1 cellular context compared by ENCODE assay signal in genomic region chr14:35292051-35292769, GRCh38.
A peak's percentile ranks its signal among the peaks of the same experiment; 100 is the strongest.
TF ChIP-seq lines count a peak whose summit lies in the region.

TSS of gene PSMA6 (plus strand) at chr14:35292382. CDS start at chr14:35292477, 95 bp downstream.

TF ChIP-seq in HepG2, 621 proteins besides CTCF, POLR2A, EP300 and RAD21 (continued from another document and continues in another):
- TF ChIP-seq, protein P1, sequence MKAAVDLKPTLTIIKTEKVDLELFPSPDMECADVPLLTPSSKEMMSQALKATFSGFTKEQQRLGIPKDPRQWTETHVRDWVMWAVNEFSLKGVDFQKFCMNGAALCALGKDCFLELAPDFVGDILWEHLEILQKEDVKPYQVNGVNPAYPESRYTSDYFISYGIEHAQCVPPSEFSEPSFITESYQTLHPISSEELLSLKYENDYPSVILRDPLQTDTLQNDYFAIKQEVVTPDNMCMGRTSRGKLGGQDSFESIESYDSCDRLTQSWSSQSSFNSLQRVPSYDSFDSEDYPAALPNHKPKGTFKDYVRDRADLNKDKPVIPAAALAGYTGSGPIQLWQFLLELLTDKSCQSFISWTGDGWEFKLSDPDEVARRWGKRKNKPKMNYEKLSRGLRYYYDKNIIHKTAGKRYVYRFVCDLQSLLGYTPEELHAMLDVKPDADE (CRISPR knock-in tag; IDR thresholded peaks at IDR 0.05) = peak; percentile 83; the same call in 1 of the 2 replicates
- TF ChIP-seq ZNF672 (CRISPR knock-in tag; IDR thresholded peaks at IDR 0.05) (no peak), ZBTB7A (CRISPR knock-in tag; IDR thresholded peaks at IDR 0.05) (peak; percentile 91), ZNF407 (CRISPR knock-in tag; IDR thresholded peaks at IDR 0.05; ENCODE audit: not compliant biosample characterization) (peak; percentile 99), ZNF562 (CRISPR knock-in tag; IDR thresholded peaks at IDR 0.05; ENCODE audit: borderline replicate concordance) (no peak), DNMT1 (CRISPR knock-in tag; IDR thresholded peaks at IDR 0.05) (peak; percentile 80; the same call in 1 of the 2 replicates), ZSCAN31 (CRISPR knock-in tag; IDR thresholded peaks at IDR 0.05; ENCODE audit: low read depth) (peak; percentile 93), NFYC (CRISPR knock-in tag; IDR thresholded peaks at IDR 0.05) (peak; percentile 75), CEBPG (CRISPR knock-in tag; IDR thresholded peaks at IDR 0.05) (peak; percentile 85), ZBTB1 (CRISPR knock-in tag; IDR thresholded peaks at IDR 0.05; ENCODE audit: borderline replicate concordance) (no peak; the same call in 1 of the 2 replicates), MAFK (conservative IDR thresholded peaks at IDR 0.05 in 1 of 2, IDR thresholded peaks at IDR 0.05 in 1 of 2; ENCODE audit: low read length in 2 of 2) (peak; percentile 9 to 62; a peak in 3 of 4 replicates), ZNF547 (CRISPR knock-in tag; IDR thresholded peaks at IDR 0.05) (peak; percentile 99), RFX1 (IDR thresholded peaks at IDR 0.05) (no peak), ZZZ3 (CRISPR knock-in tag; IDR thresholded peaks at IDR 0.05; ENCODE audit: borderline replicate concordance) (peak; percentile 96), JUND (CRISPR knock-in tag; IDR thresholded peaks at IDR 0.05) (peak; percentile 80), KMT2B (CRISPR knock-in tag; IDR thresholded peaks at IDR 0.05) (peak; percentile 100), SMC3 (IDR thresholded peaks at IDR 0.05; ENCODE audit: low read length) (no peak; the same call in 1 of the 2 replicates), ATAD3A (CRISPR knock-in tag; IDR thresholded peaks at IDR 0.05) (no peak; the same call in 1 of the 2 replicates), ZNF354B (CRISPR knock-in tag; IDR thresholded peaks at IDR 0.05) (peak; percentile 90; the same call in 1 of the 2 replicates), ZNF772 (CRISPR knock-in tag; IDR thresholded peaks at IDR 0.05) (peak; percentile 98), CREB3 (CRISPR knock-in tag; IDR thresholded peaks at IDR 0.05) (peak; percentile 87; the same call in 1 of the 2 replicates), ZFP82 (CRISPR knock-in tag; IDR thresholded peaks at IDR 0.05; ENCODE audit: borderline replicate concordance) (0 out of 2 replicates have a peak, but pooled peaks have one; percentile 4), ZNF569 (CRISPR knock-in tag; IDR thresholded peaks at IDR 0.05; ENCODE audit: borderline replicate concordance) (no peak), ZNF883 (CRISPR knock-in tag; IDR thresholded peaks at IDR 0.05; ENCODE audit: not compliant biosample characterization) (peak; percentile 99), REXO4 (CRISPR knock-in tag; IDR thresholded peaks at IDR 0.05; ENCODE audit: borderline replicate concordance) (no peak), KLF16 (CRISPR knock-in tag; IDR thresholded peaks at IDR 0.05) (peak in 1 of 2 experiments; percentile 98; a peak in 2 of 4 replicates), SIX1 (CRISPR knock-in tag; IDR thresholded peaks at IDR 0.05; ENCODE audit: borderline replicate concordance) (no peak; the same call in 1 of the 2 replicates), ZNF451 (CRISPR knock-in tag; IDR thresholded peaks at IDR 0.05) (peak; percentile 80; the same call in 1 of the 2 replicates), HIC2 (CRISPR knock-in tag; IDR thresholded peaks at IDR 0.05; ENCODE audit: low read depth) (peak; percentile 77), GTF3A (CRISPR knock-in tag; conservative IDR thresholded peaks at IDR 0.05) (peak; percentile 99), ZNF607 (CRISPR knock-in tag; IDR thresholded peaks at IDR 0.05; ENCODE audit: borderline replicate concordance) (peak; percentile 94), ZNF83 (CRISPR knock-in tag; IDR thresholded peaks at IDR 0.05; ENCODE audit: borderline replicate concordance) (0 out of 2 replicates have a peak, but pooled peaks have one; percentile 44), ZNF260 (CRISPR knock-in tag; IDR thresholded peaks at IDR 0.05; ENCODE audit: borderline replicate concordance, low read depth) (no peak), HNRNPUL1 (IDR thresholded peaks at IDR 0.05; ENCODE audit: low read depth, low read length) (no peak), ZNF383 (CRISPR knock-in tag; IDR thresholded peaks at IDR 0.05; ENCODE audit: borderline replicate concordance) (peak; percentile 99), ZFY (CRISPR knock-in tag; IDR thresholded peaks at IDR 0.05) (peak; percentile 100), GPN1 (CRISPR knock-in tag; IDR thresholded peaks at IDR 0.05; ENCODE audit: borderline replicate concordance) (peak; percentile 87; the same call in 1 of the 2 replicates), SP4 (CRISPR knock-in tag; IDR thresholded peaks at IDR 0.05) (peak; percentile 93), KAT7 (CRISPR knock-in tag; IDR thresholded peaks at IDR 0.05; ENCODE audit: borderline replicate concordance) (peak; percentile 99), ELF1 (CRISPR knock-in tag; IDR thresholded peaks at IDR 0.05) (peak; percentile 100), ZNF10 (CRISPR knock-in tag; IDR thresholded peaks at IDR 0.05; ENCODE audit: borderline replicate concordance, low read depth) (no peak; the same call in 1 of the 2 replicates), CCAR2 (optimal IDR thresholded peaks at IDR 0.05; ENCODE audit: low read depth, low read length) (no peak), SMAD1 (CRISPR knock-in tag; IDR thresholded peaks at IDR 0.05; ENCODE audit: borderline replicate concordance, low read depth) (peak; percentile 99; the same call in 1 of the 2 replicates), RCOR2 (CRISPR knock-in tag; IDR thresholded peaks at IDR 0.05) (peak; percentile 47)
- TF ChIP-seq, protein P2, sequence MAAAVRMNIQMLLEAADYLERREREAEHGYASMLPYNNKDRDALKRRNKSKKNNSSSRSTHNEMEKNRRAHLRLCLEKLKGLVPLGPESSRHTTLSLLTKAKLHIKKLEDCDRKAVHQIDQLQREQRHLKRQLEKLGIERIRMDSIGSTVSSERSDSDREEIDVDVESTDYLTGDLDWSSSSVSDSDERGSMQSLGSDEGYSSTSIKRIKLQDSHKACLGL (CRISPR knock-in tag; IDR thresholded peaks at IDR 0.05) = peak; percentile 95
- TF ChIP-seq, protein P3, sequence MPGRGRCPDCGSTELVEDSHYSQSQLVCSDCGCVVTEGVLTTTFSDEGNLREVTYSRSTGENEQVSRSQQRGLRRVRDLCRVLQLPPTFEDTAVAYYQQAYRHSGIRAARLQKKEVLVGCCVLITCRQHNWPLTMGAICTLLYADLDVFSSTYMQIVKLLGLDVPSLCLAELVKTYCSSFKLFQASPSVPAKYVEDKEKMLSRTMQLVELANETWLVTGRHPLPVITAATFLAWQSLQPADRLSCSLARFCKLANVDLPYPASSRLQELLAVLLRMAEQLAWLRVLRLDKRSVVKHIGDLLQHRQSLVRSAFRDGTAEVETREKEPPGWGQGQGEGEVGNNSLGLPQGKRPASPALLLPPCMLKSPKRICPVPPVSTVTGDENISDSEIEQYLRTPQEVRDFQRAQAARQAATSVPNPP (CRISPR knock-in tag; IDR thresholded peaks at IDR 0.05) = peak; percentile 95; the same call in 1 of the 2 replicates
- TF ChIP-seq, protein P4, sequence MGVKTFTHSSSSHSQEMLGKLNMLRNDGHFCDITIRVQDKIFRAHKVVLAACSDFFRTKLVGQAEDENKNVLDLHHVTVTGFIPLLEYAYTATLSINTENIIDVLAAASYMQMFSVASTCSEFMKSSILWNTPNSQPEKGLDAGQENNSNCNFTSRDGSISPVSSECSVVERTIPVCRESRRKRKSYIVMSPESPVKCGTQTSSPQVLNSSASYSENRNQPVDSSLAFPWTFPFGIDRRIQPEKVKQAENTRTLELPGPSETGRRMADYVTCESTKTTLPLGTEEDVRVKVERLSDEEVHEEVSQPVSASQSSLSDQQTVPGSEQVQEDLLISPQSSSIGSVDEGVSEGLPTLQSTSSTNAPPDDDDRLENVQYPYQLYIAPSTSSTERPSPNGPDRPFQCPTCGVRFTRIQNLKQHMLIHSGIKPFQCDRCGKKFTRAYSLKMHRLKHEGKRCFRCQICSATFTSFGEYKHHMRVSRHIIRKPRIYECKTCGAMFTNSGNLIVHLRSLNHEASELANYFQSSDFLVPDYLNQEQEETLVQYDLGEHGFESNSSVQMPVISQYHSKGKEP (CRISPR knock-in tag; IDR thresholded peaks at IDR 0.05) = no peak
- TF ChIP-seq, protein P5, sequence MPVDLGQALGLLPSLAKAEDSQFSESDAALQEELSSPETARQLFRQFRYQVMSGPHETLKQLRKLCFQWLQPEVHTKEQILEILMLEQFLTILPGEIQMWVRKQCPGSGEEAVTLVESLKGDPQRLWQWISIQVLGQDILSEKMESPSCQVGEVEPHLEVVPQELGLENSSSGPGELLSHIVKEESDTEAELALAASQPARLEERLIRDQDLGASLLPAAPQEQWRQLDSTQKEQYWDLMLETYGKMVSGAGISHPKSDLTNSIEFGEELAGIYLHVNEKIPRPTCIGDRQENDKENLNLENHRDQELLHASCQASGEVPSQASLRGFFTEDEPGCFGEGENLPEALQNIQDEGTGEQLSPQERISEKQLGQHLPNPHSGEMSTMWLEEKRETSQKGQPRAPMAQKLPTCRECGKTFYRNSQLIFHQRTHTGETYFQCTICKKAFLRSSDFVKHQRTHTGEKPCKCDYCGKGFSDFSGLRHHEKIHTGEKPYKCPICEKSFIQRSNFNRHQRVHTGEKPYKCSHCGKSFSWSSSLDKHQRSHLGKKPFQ (CRISPR knock-in tag; IDR thresholded peaks at IDR 0.05; ENCODE audit: insufficient replicate concordance) = peak; percentile 93
- TF ChIP-seq, protein P6, sequence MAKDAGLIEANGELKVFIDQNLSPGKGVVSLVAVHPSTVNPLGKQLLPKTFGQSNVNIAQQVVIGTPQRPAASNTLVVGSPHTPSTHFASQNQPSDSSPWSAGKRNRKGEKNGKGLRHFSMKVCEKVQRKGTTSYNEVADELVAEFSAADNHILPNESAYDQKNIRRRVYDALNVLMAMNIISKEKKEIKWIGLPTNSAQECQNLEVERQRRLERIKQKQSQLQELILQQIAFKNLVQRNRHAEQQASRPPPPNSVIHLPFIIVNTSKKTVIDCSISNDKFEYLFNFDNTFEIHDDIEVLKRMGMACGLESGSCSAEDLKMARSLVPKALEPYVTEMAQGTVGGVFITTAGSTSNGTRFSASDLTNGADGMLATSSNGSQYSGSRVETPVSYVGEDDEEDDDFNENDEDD (CRISPR knock-in tag; IDR thresholded peaks at IDR 0.05; ENCODE audit: borderline replicate concordance) = peak; percentile 94
